Comparison of ENCODE assay signal across 31 cellular contexts in the genomic region with DNA sequence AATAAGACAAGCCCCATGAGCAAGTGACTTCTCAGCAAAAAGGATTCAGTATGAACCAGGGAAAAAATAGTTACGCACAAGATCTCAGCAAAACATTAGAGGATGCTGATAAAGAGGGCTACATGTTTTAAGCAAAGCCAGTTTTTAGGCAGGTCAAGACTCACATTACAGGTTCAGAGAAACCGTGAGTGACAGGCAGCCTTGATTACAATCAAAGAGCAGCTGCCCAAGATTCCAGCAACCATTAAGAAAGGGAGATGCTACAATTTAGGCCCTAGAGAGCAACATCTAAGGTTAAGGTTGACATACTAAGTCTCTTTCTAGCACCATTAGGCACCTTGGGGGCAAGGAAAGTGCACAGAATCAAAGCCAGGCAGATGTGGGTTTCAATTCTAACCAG.
"Had no signal": no experiment of that assay in that cellular context is flagged by ENCODE, and none has a peak within 500 bp of the region (broad histone marks: within the 10 kb centered on the region; RNA-seq: fewer than 3 reads in every experiment).

No MANE protein-coding gene starts in this region.

- H3K9ac ChIP-seq: neural progenitor cell, parathyroid adenoma had no signal

- H3K4me3 Mint-ChIP-seq: natural killer cell treated with Interleukin-12 subunit alpha and Interleukin-12 subunit beta and Interleukin-15 and Interleukin-18, amount 100 ng/mL, for 72 hours; stimulated activated memory B cell treated with anti-CD40 and anti-IgM and Interleukin-4, amounts not matched to agents 10 μg/mL and 1 μg/mL and 100 μg/mL, for 72 hours; stimulated activated naive CD8-positive, alpha-beta T cell treated with anti-CD3 and anti-CD28 coated beads, Interleukin-15, amount 100 ng/mL, for 72 hours had no signal

- H3K36me3 ChIP-seq: neural progenitor cell, ovary, spleen, suprapubic skin, tibial artery, transverse colon, upper lobe of right lung, uterus had no signal

- H3K9me3 ChIP-seq: ovary, psoas muscle, spleen, suprapubic skin, testis, tibial artery, transverse colon, upper lobe of right lung, uterus had no signal

- ATAC-seq: naive thymus-derived CD8-positive, alpha-beta T cell; natural killer cell treated with Interleukin-12 subunit alpha and Interleukin-12 subunit beta and Interleukin-15 and Interleukin-18, amount 100 ng/mL, for 72 hours; psoas muscle; right cardiac atrium; sciatic nerve; stimulated activated memory B cell treated with anti-CD40 and anti-IgM and Interleukin-4, amounts not matched to agents 10 μg/mL and 1 μg/mL and 100 μg/mL, for 72 hours; stimulated activated naive CD8-positive, alpha-beta T cell treated with anti-CD3 and anti-CD28 coated beads, Interleukin-15, amount 100 ng/mL, for 72 hours; stimulated activated naive CD8-positive, alpha-beta T cell treated with anti-CD3 and anti-CD28 coated beads, Interleukin-15, Interleukin-2, amounts not matched to agents 100 U/mL and 50 U/mL, for 24 hours; upper lobe of right lung had no signal

- H3K27ac ChIP-seq: neural progenitor cell, ovary, parathyroid adenoma, psoas muscle, skin epidermis, spleen, suprapubic skin, testis, tibial artery, transverse colon, upper lobe of right lung, uterus had no signal

- H3K36me3 Mint-ChIP-seq: naive B cell; naive thymus-derived CD8-positive, alpha-beta T cell; natural killer cell treated with Interleukin-12 subunit alpha and Interleukin-12 subunit beta and Interleukin-15 and Interleukin-18, amount 100 ng/mL, for 72 hours; neural progenitor cell; stimulated activated memory B cell treated with anti-CD40 and anti-IgM and Interleukin-4, amounts not matched to agents 10 μg/mL and 1 μg/mL and 100 μg/mL, for 72 hours had no signal

- DNase-seq: naive B cell; naive thymus-derived CD8-positive, alpha-beta T cell; occipital lobe; ovary; posterior cingulate gyrus; psoas muscle; right cardiac atrium; spleen; stimulated activated CD4-positive, alpha-beta T cell treated with anti-CD3 and anti-CD28 coated beads, Interleukin-12 subunit alpha, Interleukin-12 subunit beta, amount 100 ng/mL, for 4 hours; stimulated activated CD4-positive, alpha-beta T cell treated with anti-CD3 and anti-CD28 coated beads, Interleukin-1b, Interleukin-23, amount 100 ng/mL, for 48 hours; stimulated activated CD4-positive, alpha-beta T cell treated with anti-CD3 and anti-CD28 coated beads, Interleukin-4, amount 100 ng/mL, for 1 hour; stimulated activated CD4-positive, alpha-beta T cell treated with anti-CD3 and anti-CD28 coated beads, Interleukin-4, amount 100 ng/mL, for 4 hours; stimulated activated CD8-positive, alpha-beta memory T cell treated with anti-CD3 and anti-CD28 coated beads, Interleukin-4, amount 100 ng/mL, for 48 hours; stimulated activated naive CD4-positive, alpha-beta T cell; stimulated activated naive CD8-positive, alpha-beta T cell treated with anti-CD3 and anti-CD28 coated beads, Interleukin-15, amount 100 ng/mL, for 72 hours; stimulated activated naive CD8-positive, alpha-beta T cell treated with anti-CD3 and anti-CD28 coated beads, Interleukin-15, Interleukin-2, amounts not matched to agents 100 U/mL and 50 U/mL, for 24 hours; substantia nigra; testis; tibial artery; transverse colon; upper lobe of right lung; uterus had no signal

- H3K27me3 Mint-ChIP-seq: stimulated activated memory B cell treated with anti-CD40 and anti-IgM and Interleukin-4, amounts not matched to agents 10 μg/mL and 1 μg/mL and 100 μg/mL, for 72 hours had no signal

- H3K79me2 ChIP-seq: parathyroid adenoma had no signal

- H3K27me3 ChIP-seq: ovary, suprapubic skin, testis, transverse colon, upper lobe of right lung, uterus had no signal

- H3K9me3 Mint-ChIP-seq: naive B cell; naive thymus-derived CD8-positive, alpha-beta T cell; natural killer cell treated with Interleukin-12 subunit alpha and Interleukin-12 subunit beta and Interleukin-15 and Interleukin-18, amount 100 ng/mL, for 72 hours; neural progenitor cell; stimulated activated memory B cell treated with anti-CD40 and anti-IgM and Interleukin-4, amounts not matched to agents 10 μg/mL and 1 μg/mL and 100 μg/mL, for 72 hours; stimulated activated naive CD8-positive, alpha-beta T cell treated with anti-CD3 and anti-CD28 coated beads, Interleukin-15, amount 100 ng/mL, for 72 hours had no signal

- H3K4me1 ChIP-seq: neural progenitor cell, parathyroid adenoma, testis, uterus had no signal

- H3K27ac Mint-ChIP-seq: natural killer cell treated with Interleukin-12 subunit alpha and Interleukin-12 subunit beta and Interleukin-15 and Interleukin-18, amount 100 ng/mL, for 72 hours; progenitor cell of endocrine pancreas; stimulated activated memory B cell treated with anti-CD40 and anti-IgM and Interleukin-4, amounts not matched to agents 10 μg/mL and 1 μg/mL and 100 μg/mL, for 72 hours; stimulated activated naive CD8-positive, alpha-beta T cell treated with anti-CD3 and anti-CD28 coated beads, Interleukin-15, amount 100 ng/mL, for 72 hours had no signal

- H3K4me3 ChIP-seq: neural progenitor cell, ovary, psoas muscle, skin epidermis, smooth muscle cell, spleen, suprapubic skin, testis, tibial artery, transverse colon, upper lobe of right lung, uterus had no signal

- H3K4me2 ChIP-seq: neural progenitor cell, smooth muscle cell had no signal

- H2AFZ ChIP-seq: neural progenitor cell, parathyroid adenoma had no signal
